In genomic region chr22:37686002-37686982, GRCh38 we compare ENCODE assay signal across 1 cellular context.
TF ChIP-seq lines count a peak whose summit lies in the region.

TSS of gene NOL12 (plus strand) at chr22:37686343. CDS start at chr22:37686393, 50 bp downstream.

TF ChIP-seq in HepG2, 621 proteins besides CTCF, POLR2A, EP300 and RAD21 (continued from another document):
- TF ChIP-seq ZNF414 (CRISPR knock-in tag; IDR thresholded peaks at IDR 0.05), result peak; percentile 70; the same call in 1 of the 2 replicates
- peak; percentile 62 for TF ChIP-seq ZMYM4 (CRISPR knock-in tag; IDR thresholded peaks at IDR 0.05)
- TF ChIP-seq ZNF280B (CRISPR knock-in tag; IDR thresholded peaks at IDR 0.05; ENCODE audit: borderline replicate concordance), result no peak
- TF ChIP-seq ZNF235 (CRISPR knock-in tag; IDR thresholded peaks at IDR 0.05; ENCODE audit: borderline replicate concordance), result no peak; the same call in 1 of the 2 replicates
- peak; percentile 63; the same call in 1 of the 2 replicates for TF ChIP-seq PAX8 (CRISPR knock-in tag; IDR thresholded peaks at IDR 0.05; ENCODE audit: borderline replicate concordance)
- peak; percentile 95; the same call in 1 of the 2 replicates for TF ChIP-seq ZNF567 (CRISPR knock-in tag; IDR thresholded peaks at IDR 0.05; ENCODE audit: borderline replicate concordance)
- TF ChIP-seq MBNL3 (CRISPR knock-in tag; conservative IDR thresholded peaks at IDR 0.05), result no peak
- TF ChIP-seq ARNT2 (CRISPR knock-in tag; IDR thresholded peaks at IDR 0.05; ENCODE audit: low read depth), result peak; percentile 75; the same call in 1 of the 2 replicates
- peak; percentile 68 for TF ChIP-seq ELF3 (CRISPR knock-in tag; IDR thresholded peaks at IDR 0.05)
- no peak for TF ChIP-seq NFIB (CRISPR knock-in tag; IDR thresholded peaks at IDR 0.05; ENCODE audit: borderline replicate concordance)
- peak; percentile 98 for TF ChIP-seq ARID4A (CRISPR knock-in tag; IDR thresholded peaks at IDR 0.05; ENCODE audit: borderline replicate concordance)
- TF ChIP-seq KLF16 (CRISPR knock-in tag; IDR thresholded peaks at IDR 0.05), result peak; percentile 78 to 96; a peak in 3 of 4 replicates
- peak; percentile 46; the same call in 1 of the 2 replicates for TF ChIP-seq KAT7 (CRISPR knock-in tag; IDR thresholded peaks at IDR 0.05; ENCODE audit: borderline replicate concordance)
- TF ChIP-seq FIP1L1 (IDR thresholded peaks at IDR 0.05; ENCODE audit: borderline replicate concordance, insufficient read depth, low read depth, low read length), result no peak
- TF ChIP-seq TFE3 (CRISPR knock-in tag; IDR thresholded peaks at IDR 0.05), result peak; percentile 66; the same call in 1 of the 2 replicates
- TF ChIP-seq ZNF256 (CRISPR knock-in tag; conservative IDR thresholded peaks at IDR 0.05), result 0 out of 2 replicates have a peak, but pooled peaks have one; percentile 64
- TF ChIP-seq HOXA3 (CRISPR knock-in tag; IDR thresholded peaks at IDR 0.05), result peak; percentile 89
- TF ChIP-seq XBP1 (CRISPR knock-in tag; IDR thresholded peaks at IDR 0.05), result no peak
- TF ChIP-seq ZNF253 (CRISPR knock-in tag; IDR thresholded peaks at IDR 0.05; ENCODE audit: borderline replicate concordance), result no peak
- 0 out of 2 replicates have a peak, but pooled peaks have one; percentile 70 for TF ChIP-seq MAZ (IDR thresholded peaks at IDR 0.05; ENCODE audit: borderline replicate concordance, low read depth, low read length)
- peak; percentile 91 for TF ChIP-seq MAZ (CRISPR knock-in tag; IDR thresholded peaks at IDR 0.05; ENCODE audit: low read depth)
- peak; percentile 83; the same call in 1 of the 2 replicates for TF ChIP-seq KDM3A (CRISPR knock-in tag; IDR thresholded peaks at IDR 0.05; ENCODE audit: low read depth)
- TF ChIP-seq U2AF1 (optimal IDR thresholded peaks at IDR 0.05; ENCODE audit: low read depth, low read length), result no peak
- TF ChIP-seq ZNF7 (CRISPR knock-in tag; IDR thresholded peaks at IDR 0.05), result no peak
- peak; percentile 80; the same call in 1 of the 2 replicates for TF ChIP-seq ZNF230 (CRISPR knock-in tag; IDR thresholded peaks at IDR 0.05)
- no peak for TF ChIP-seq ZNF607 (CRISPR knock-in tag; IDR thresholded peaks at IDR 0.05; ENCODE audit: borderline replicate concordance)
- no peak for TF ChIP-seq BCLAF1 (IDR thresholded peaks at IDR 0.05)
- TF ChIP-seq TCF12 (IDR thresholded peaks at IDR 0.05), result no peak
- TF ChIP-seq TCF12 (CRISPR knock-in tag; IDR thresholded peaks at IDR 0.05), result peak; percentile 68; the same call in 1 of the 2 replicates
- no peak for TF ChIP-seq NR0B2 (CRISPR knock-in tag; IDR thresholded peaks at IDR 0.05)
- no peak for TF ChIP-seq KLF15 (CRISPR knock-in tag; IDR thresholded peaks at IDR 0.05; ENCODE audit: borderline replicate concordance)
- TF ChIP-seq SIN3B (IDR thresholded peaks at IDR 0.05; ENCODE audit: low read length), result peak; percentile 89
- TF ChIP-seq ZNF556 (CRISPR knock-in tag; IDR thresholded peaks at IDR 0.05; ENCODE audit: borderline replicate concordance), result 0 out of 2 replicates have a peak, but pooled peaks have one; percentile 68
- TF ChIP-seq ARNTL (CRISPR knock-in tag; IDR thresholded peaks at IDR 0.05), result peak; percentile 47; the same call in 1 of the 2 replicates
- TF ChIP-seq BHLHE40 (IDR thresholded peaks at IDR 0.05; ENCODE audit: low read length), result no peak
- TF ChIP-seq ZNF564 (CRISPR knock-in tag; IDR thresholded peaks at IDR 0.05), result no peak
- TF ChIP-seq ZNF432 (CRISPR knock-in tag; IDR thresholded peaks at IDR 0.05; ENCODE audit: borderline replicate concordance), result no peak
- TF ChIP-seq MED8 (CRISPR knock-in tag; IDR thresholded peaks at IDR 0.05; ENCODE audit: insufficient replicate concordance), result peak; percentile 75
- no peak for TF ChIP-seq AHDC1 (CRISPR knock-in tag; IDR thresholded peaks at IDR 0.05; ENCODE audit: borderline replicate concordance)
- TF ChIP-seq ZNF24 (IDR thresholded peaks at IDR 0.05), result peak; percentile 58; the same call in 1 of the 2 replicates
- peak; percentile 51; the same call in 1 of the 2 replicates for TF ChIP-seq ZNF333 (CRISPR knock-in tag; IDR thresholded peaks at IDR 0.05; ENCODE audit: borderline replicate concordance)
